8 cellular contexts compared by ENCODE assay signal in genomic region chr12:103495783-103496456, GRCh38. TPM values are rescaled to one million over a fixed set of nuclear protein-coding genes. Genes with fewer than 3 reads are reported as not detected.
DNase-seq lines count a peak whose midpoint lies in the region; ATAC-seq and TF ChIP-seq lines count a peak whose summit lies in the region.

TSS of gene C12orf42 (minus strand) at chr12:103495968. CDS start at chr12:103478426, 17,542 bp downstream.

- POLR2A ChIA-PET in activated CD8-positive, alpha-beta T cell treated with anti-CD3 and anti-CD28 coated beads for 36 hours (lab: Charles Lee): no interaction called here

- CTCF ChIA-PET in activated CD8-positive, alpha-beta T cell treated with anti-CD3 and anti-CD28 coated beads for 36 hours (lab: Charles Lee): interaction anchor here (1.1 to 7.1 kb wide), 4 partner anchors 10 to 187 kb away, joined by 3 to 81 read pairs (median 4); no protein-coding TSS in a partner anchor

- H3K4me3 ChIP-seq in fibroblast of pulmonary artery (replicated peaks; ENCODE audit: low read depth, low read length): no peak within 1 kb of the TSS

- peaks cover 13% of the 10 kb centered on the region for H3K27me3 Mint-ChIP-seq in activated CD8-positive, alpha-beta T cell treated with anti-CD3 and anti-CD28 coated beads for 36 hours
- H3K27me3 Mint-ChIP-seq in nephron (ENCODE audit: low read depth): peaks cover 59% of the 10 kb centered on the region

- peak; percentile 66 for TF ChIP-seq CTCF in activated CD8-positive, alpha-beta T cell treated with anti-CD3 and anti-CD28 coated beads for 36 hours (IDR thresholded peaks at IDR 0.05)
- TF ChIP-seq CTCF in fibroblast of pulmonary artery (IDR thresholded peaks at IDR 0.05; ENCODE audit: low read length, missing control alignments): peak; percentile 34
- peak; percentile 35 to 49 (median 40) for TF ChIP-seq CTCF in nephron (IDR thresholded peaks at IDR 0.05; ENCODE audit: unreplicated experiment in 3 of 3)

- DNase-seq in SIG-M5 treated with dmso at 0.1 percent for 504 hours (lab: John Stamatoyannopoulos, UW; ENCODE audit: unreplicated experiment): peak; percentile 6
- DNase-seq in SIG-M5 (lab: John Stamatoyannopoulos, UW): no peak
- DNase-seq in NCI-H1436 (lab: John Stamatoyannopoulos, UW): peak; percentile 51
- peak; percentile 72 for DNase-seq in activated CD8-positive, alpha-beta T cell treated with anti-CD3 and anti-CD28 coated beads for 36 hours
- peak; percentile 4 for DNase-seq in fibroblast of pulmonary artery (ENCODE audit: low read depth)
- no peak for DNase-seq in amniotic stem cell (lab: John Stamatoyannopoulos, UW)

- H3K27ac Mint-ChIP-seq in activated CD8-positive, alpha-beta T cell treated with anti-CD3 and anti-CD28 coated beads for 36 hours: peak within 1 kb of the TSS; percentile 37
- H3K27ac Mint-ChIP-seq in nephron: no peak within 1 kb of the TSS

- H3K4me3 Mint-ChIP-seq in activated CD8-positive, alpha-beta T cell treated with anti-CD3 and anti-CD28 coated beads for 36 hours: peak within 1 kb of the TSS; percentile 64
- H3K4me3 Mint-ChIP-seq in nephron: peak within 1 kb of the TSS; percentile 74 to 80 (median 74)

- H3K36me3 Mint-ChIP-seq in activated CD8-positive, alpha-beta T cell treated with anti-CD3 and anti-CD28 coated beads for 36 hours (ENCODE audit: low read depth): no peaks in the 10 kb centered on the region
- H3K36me3 Mint-ChIP-seq in nephron (ENCODE audit: low read depth): no peaks in the 10 kb centered on the region

- peaks cover 6% of the 10 kb centered on the region for H3K9me3 Mint-ChIP-seq in activated CD8-positive, alpha-beta T cell treated with anti-CD3 and anti-CD28 coated beads for 36 hours
- H3K9me3 Mint-ChIP-seq in nephron: no peaks in the 10 kb centered on the region

- intact Hi-C loops in activated CD8-positive, alpha-beta T cell treated with anti-CD3 and anti-CD28 coated beads for 36 hours (cut with micrococcal nuclease): loop anchor here (2.0 kb wide), 2 partner anchors 53 to 55 kb away; no protein-coding TSS in a partner anchor

- ATAC-seq in HG02588 (IDR thresholded peaks at IDR 0.05; ENCODE audit: unreplicated experiment): peak; percentile 36
- peak; percentile 41 for ATAC-seq in activated CD8-positive, alpha-beta T cell treated with anti-CD3 and anti-CD28 coated beads for 36 hours

- H3K4me1 Mint-ChIP-seq in activated CD8-positive, alpha-beta T cell treated with anti-CD3 and anti-CD28 coated beads for 36 hours (ENCODE audit: low read depth): peaks cover 34% of the 10 kb centered on the region
- peaks cover 12% of the 10 kb centered on the region for H3K4me1 Mint-ChIP-seq in nephron

RNA-seq across cellular contexts. Expression of gene C12orf42, which starts in this region (rescaled TPM):
- total RNA-seq in activated CD8-positive, alpha-beta T cell treated with anti-CD3 and anti-CD28 coated beads for 36 hours: 1 to 10 TPM in 1 of 2 experiments, under 1 TPM in 1; 0.49 to 1.4 TPM

Comparison
In these comparisons a context has a peak if more than half of its experiments do, and no peak if none do; other contexts are left out.
1. DNase-seq: peak in SIG-M5 treated with dmso at 0.1 percent for 504 hours (single experiment), NCI-H1436 (single experiment), activated CD8-positive, alpha-beta T cell treated with anti-CD3 and anti-CD28 coated beads for 36 hours (single experiment) and fibroblast of pulmonary artery (single experiment); none in SIG-M5 (single experiment) and amniotic stem cell (single experiment).
2. Peak in every context shown above with its lines, with median percentiles within 50 percentile points of each other: CTCF ChIP-seq.